In the genomic region with DNA sequence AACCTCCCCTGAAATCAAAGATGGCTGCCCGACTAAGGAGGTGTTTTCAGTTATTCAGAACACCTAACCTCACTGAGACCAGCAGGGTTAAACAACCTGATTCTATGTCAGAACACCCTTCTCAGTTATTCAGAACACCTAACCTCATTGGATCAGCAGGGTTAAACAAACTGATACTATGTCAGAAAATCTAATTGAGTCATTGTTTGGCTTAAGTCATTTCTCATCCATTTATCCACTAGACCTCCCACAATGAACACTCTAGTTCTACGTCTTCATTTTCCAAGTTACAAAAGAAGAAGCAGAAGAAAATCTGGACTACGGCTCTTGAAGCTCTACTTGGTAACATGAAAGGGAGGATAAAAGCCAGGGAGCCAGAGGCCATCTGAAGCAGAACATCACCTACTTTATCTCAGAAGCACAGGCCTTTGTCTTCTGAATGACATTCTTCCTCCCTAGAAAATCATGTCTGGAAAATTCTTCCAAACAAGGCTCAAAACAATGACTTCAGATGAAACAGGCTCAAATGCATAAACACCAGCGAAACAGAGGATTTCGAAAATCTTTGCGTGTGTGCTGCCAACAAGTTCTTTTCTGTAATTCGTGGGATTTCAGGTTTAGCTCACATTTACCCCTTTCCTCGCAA, we compare ENCODE assay signal across 1 cellular context.
TF ChIP-seq lines count a peak whose summit lies in the region.

No MANE protein-coding gene starts in this region.

TF ChIP-seq in GM23338, 12 proteins besides CTCF, POLR2A, EP300 and RAD21:
- no peak for TF ChIP-seq EZH2 (IDR thresholded peaks at IDR 0.05; ENCODE audit: low read depth, unreplicated experiment)
- no peak for TF ChIP-seq ZNF331 (CRISPR knock-in tag; IDR thresholded peaks at IDR 0.05; ENCODE audit: low read depth)
- TF ChIP-seq EZH2phosphoT487 (IDR thresholded peaks at IDR 0.05; ENCODE audit: unreplicated experiment) = no peak
- TF ChIP-seq ZNF114 (CRISPR knock-in tag; IDR thresholded peaks at IDR 0.05) = no peak
- no peak for TF ChIP-seq STAT1 (IDR thresholded peaks at IDR 0.05; ENCODE audit: unreplicated experiment)
- TF ChIP-seq ZNF462 (CRISPR knock-in tag; IDR thresholded peaks at IDR 0.05) = no peak
